Comparison of ENCODE assay signal across 8 cellular contexts in the genomic region with DNA sequence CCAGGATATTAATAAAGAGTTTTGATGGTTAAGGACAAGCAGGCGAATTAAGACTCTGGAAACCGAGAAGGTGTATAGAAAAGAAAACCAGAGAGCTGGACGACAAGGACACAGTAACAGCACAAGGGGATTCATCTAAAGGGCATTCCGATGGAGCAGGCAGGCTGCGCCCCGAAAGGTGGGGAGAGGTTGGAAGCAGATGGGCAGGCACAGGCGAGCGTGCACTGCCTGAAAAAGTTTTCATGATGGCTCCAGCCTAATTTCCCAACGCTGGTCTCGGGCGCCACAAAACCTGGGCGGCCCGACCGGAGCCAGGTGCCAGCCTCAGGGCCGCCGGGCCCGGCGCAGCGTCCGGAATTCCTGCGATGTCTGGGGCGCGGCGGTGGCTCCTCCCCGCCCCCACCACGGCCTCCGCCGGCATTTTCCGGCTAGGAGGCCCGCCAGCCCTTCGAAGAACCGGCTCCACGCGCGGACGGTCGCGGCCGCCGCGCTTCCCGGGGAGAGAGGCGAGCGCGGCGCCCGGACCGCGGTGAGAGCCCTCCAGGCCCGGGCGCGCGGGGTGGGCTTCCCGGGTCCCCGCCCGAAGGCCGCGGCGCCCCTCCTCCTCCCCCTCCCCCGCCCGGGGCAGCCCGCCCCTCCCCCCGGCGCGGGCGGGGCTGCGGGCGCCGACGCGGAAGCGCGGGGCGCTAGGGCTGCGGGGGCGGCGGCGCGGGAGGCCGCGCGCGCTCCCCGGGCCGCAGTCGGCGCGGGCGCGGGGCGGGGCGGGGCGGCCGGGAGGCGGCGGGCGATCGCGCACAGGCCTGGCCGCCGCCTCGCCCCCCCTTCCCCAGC. TPM values are rescaled to one million over a fixed set of nuclear protein-coding genes. Genes with fewer than 3 reads are reported as not detected.
DNase-seq lines count a peak whose midpoint lies in the region; ATAC-seq and TF ChIP-seq lines count a peak whose summit lies in the region.

No MANE protein-coding gene starts in this region.

- no peak for TF ChIP-seq CTCF in epithelial cell of proximal tubule (conservative IDR thresholded peaks at IDR 0.05; ENCODE audit: low read depth, low read length)

- H3K36me3 ChIP-seq in ACC112 (ENCODE audit: insufficient read depth, low read length) (no peaks in the 10 kb centered on the region), mucosa of rectum (ENCODE audit: control insufficient read depth in 2 of 2, insufficient read depth in 2 of 2, low read length in 2 of 2) (no peaks in the 10 kb centered on the region)

- H3K27ac Mint-ChIP-seq in stimulated activated naive CD8-positive, alpha-beta T cell treated with anti-CD3 and anti-CD28 coated beads, Interleukin-15, Interleukin-2, amounts not matched to agents 100 ng/mL and 50 ng/mL, for 24 hours, result peak overlapping the region; percentile 96

- ATAC-seq in GM18858 (IDR thresholded peaks at IDR 0.05; ENCODE audit: unreplicated experiment) (peak; percentile 21), HG03045 (IDR thresholded peaks at IDR 0.05; ENCODE audit: unreplicated experiment) (peak; percentile 39)

- H3K27me3 Mint-ChIP-seq in stimulated activated naive CD8-positive, alpha-beta T cell treated with anti-CD3 and anti-CD28 coated beads, Interleukin-15, Interleukin-2, amounts not matched to agents 100 ng/mL and 50 ng/mL, for 24 hours, result no peaks in the 10 kb centered on the region

- H3K27me3 ChIP-seq in ACC112 (ENCODE audit: insufficient read depth, low read length) (no peaks in the 10 kb centered on the region), mucosa of rectum (ENCODE audit: control insufficient read depth in 2 of 2, insufficient read depth in 2 of 2, low read length in 2 of 2) (no peaks in the 10 kb centered on the region)

- peaks cover 43% of the 10 kb centered on the region for H3K79me2 ChIP-seq in ACC112 (ENCODE audit: control insufficient read depth, insufficient read depth, low read length, unreplicated experiment)

- H3K36me3 Mint-ChIP-seq in stimulated activated naive CD8-positive, alpha-beta T cell treated with anti-CD3 and anti-CD28 coated beads, Interleukin-15, Interleukin-2, amounts not matched to agents 100 ng/mL and 50 ng/mL, for 24 hours (ENCODE audit: low read depth), result peaks cover 3% of the 10 kb centered on the region

- peak overlapping the region; percentile 91 for H3K4me3 ChIP-seq in ACC112 (ENCODE audit: low read depth, low read length)
- H3K4me3 ChIP-seq in epithelial cell of proximal tubule (ENCODE audit: low read depth, low read length), result peak overlapping the region; percentile 86
- peak overlapping the region; percentile 94 to 98 for H3K4me3 ChIP-seq in mucosa of rectum (ENCODE audit: low read length in 2 of 2)

- H3K9ac ChIP-seq in mucosa of rectum (ENCODE audit: low read depth in 1 of 2, low read length in 2 of 2), result peak overlapping the region; percentile 78 to 98

- H3K4me1 ChIP-seq in ACC112 (ENCODE audit: control insufficient read depth, insufficient read depth, low read length, unreplicated experiment) (peaks cover 22% of the 10 kb centered on the region), mucosa of rectum (ENCODE audit: control insufficient read depth in 2 of 2, insufficient read depth in 2 of 2, low read length in 2 of 2) (peaks cover 18 to 25% of the 10 kb centered on the region in 2 donors)

- no peaks in the 10 kb centered on the region for H3K9me3 ChIP-seq in mucosa of rectum (ENCODE audit: control insufficient read depth in 2 of 2, low read length in 2 of 2)

- peak overlapping the region; percentile 90 for H3K4me3 Mint-ChIP-seq in stimulated activated naive CD8-positive, alpha-beta T cell treated with anti-CD3 and anti-CD28 coated beads, Interleukin-15, Interleukin-2, amounts not matched to agents 100 ng/mL and 50 ng/mL, for 24 hours

- H3K9me3 Mint-ChIP-seq in stimulated activated naive CD8-positive, alpha-beta T cell treated with anti-CD3 and anti-CD28 coated beads, Interleukin-15, Interleukin-2, amounts not matched to agents 100 ng/mL and 50 ng/mL, for 24 hours, result no peaks in the 10 kb centered on the region

- peak; percentile 37 to 83 for DNase-seq in NCI-H526 (lab: John Stamatoyannopoulos, UW)
- peak; percentile 82 for DNase-seq in activated CD8-positive, alpha-beta memory T cell treated with anti-CD3 and anti-CD28 coated beads, Interleukin-2, amount 50 U/mL, for 48 hours
- no peak for DNase-seq in epithelial cell of proximal tubule (ENCODE audit: low read depth)

- H3K27ac ChIP-seq in ACC112 (ENCODE audit: low read depth, low read length) (peak overlapping the region; percentile 95), mucosa of rectum (ENCODE audit: low read depth in 2 of 2, low read length in 2 of 2) (peak overlapping the region; percentile 98 to 100)

- H3K4me1 Mint-ChIP-seq in stimulated activated naive CD8-positive, alpha-beta T cell treated with anti-CD3 and anti-CD28 coated beads, Interleukin-15, Interleukin-2, amounts not matched to agents 100 ng/mL and 50 ng/mL, for 24 hours (ENCODE audit: low read depth), result peaks cover 36% of the 10 kb centered on the region

- H2AFZ ChIP-seq in ACC112 (ENCODE audit: low read length, unreplicated experiment), result peak overlapping the region; percentile 19

RNA-seq across cellular contexts. Expression of a gene that starts 0.7 kb away (rescaled TPM):
- total RNA-seq in epithelial cell of proximal tubule, result 23.6 and 28.9 TPM in 2 replicates
